1 cellular context compared by ENCODE assay signal in genomic region chr6:158233214-158233795, GRCh38.
A peak's percentile ranks its signal among the peaks of the same experiment; 100 is the strongest.
TF ChIP-seq lines count a peak whose summit lies in the region.

No MANE protein-coding gene starts in this region.

TF ChIP-seq in HepG2, 621 proteins besides CTCF, POLR2A, EP300 and RAD21 (continued from another document and continues in another):
- TF ChIP-seq KIAA2018 (CRISPR knock-in tag; IDR thresholded peaks at IDR 0.05; ENCODE audit: borderline replicate concordance) (no peak), ZNF30 (CRISPR knock-in tag; IDR thresholded peaks at IDR 0.05) (peak; percentile 83; the same call in 1 of the 2 replicates), GPBP1L1 (CRISPR knock-in tag; IDR thresholded peaks at IDR 0.05) (no peak), CREB1 (IDR thresholded peaks at IDR 0.05) (no peak), CREB1 (CRISPR knock-in tag; IDR thresholded peaks at IDR 0.05) (no peak), ZNF7 (CRISPR knock-in tag; IDR thresholded peaks at IDR 0.05) (no peak), PHF21A (CRISPR knock-in tag; IDR thresholded peaks at IDR 0.05) (no peak), TBP (CRISPR knock-in tag; IDR thresholded peaks at IDR 0.05) (no peak), SP140L (CRISPR knock-in tag; IDR thresholded peaks at IDR 0.05; ENCODE audit: borderline replicate concordance) (no peak), CREM (IDR thresholded peaks at IDR 0.05) (no peak), CREM (CRISPR knock-in tag; IDR thresholded peaks at IDR 0.05) (no peak), ZNF83 (CRISPR knock-in tag; IDR thresholded peaks at IDR 0.05; ENCODE audit: borderline replicate concordance) (no peak), ZNF264 (CRISPR knock-in tag; IDR thresholded peaks at IDR 0.05) (no peak), ZNF816 (CRISPR knock-in tag; IDR thresholded peaks at IDR 0.05; ENCODE audit: borderline replicate concordance) (no peak), ZNF629 (CRISPR knock-in tag; conservative IDR thresholded peaks at IDR 0.05) (no peak), ZFP41 (CRISPR knock-in tag; IDR thresholded peaks at IDR 0.05; ENCODE audit: borderline replicate concordance) (no peak), ZNF331 (CRISPR knock-in tag; IDR thresholded peaks at IDR 0.05) (no peak), TCF7 (IDR thresholded peaks at IDR 0.05; ENCODE audit: low read depth) (no peak), ZNF20 (CRISPR knock-in tag; IDR thresholded peaks at IDR 0.05) (no peak), SIN3A (IDR thresholded peaks at IDR 0.05; ENCODE audit: borderline replicate concordance, low read depth, low read length) (0 out of 2 replicates have a peak, but pooled peaks have one; percentile 45), MIER2 (CRISPR knock-in tag; IDR thresholded peaks at IDR 0.05) (no peak), SNAI1 (CRISPR knock-in tag; IDR thresholded peaks at IDR 0.05; ENCODE audit: borderline replicate concordance) (no peak), ZNF224 (CRISPR knock-in tag; IDR thresholded peaks at IDR 0.05) (no peak), SOX13 (IDR thresholded peaks at IDR 0.05) (peak; percentile 0; the same call in 1 of the 2 replicates), SOX13 (CRISPR knock-in tag; conservative IDR thresholded peaks at IDR 0.05 in 1 of 2, IDR thresholded peaks at IDR 0.05 in 1 of 2) (no peak), ZNF101 (CRISPR knock-in tag; IDR thresholded peaks at IDR 0.05; ENCODE audit: borderline replicate concordance, low read depth) (no peak), ZFP90 (CRISPR knock-in tag; IDR thresholded peaks at IDR 0.05; ENCODE audit: borderline replicate concordance) (no peak), NPAS2 (CRISPR knock-in tag; IDR thresholded peaks at IDR 0.05; ENCODE audit: borderline replicate concordance) (0 out of 2 replicates have a peak, but pooled peaks have one; percentile 20), ZNF24 (IDR thresholded peaks at IDR 0.05) (no peak), ZNF292 (CRISPR knock-in tag; IDR thresholded peaks at IDR 0.05; ENCODE audit: borderline replicate concordance, low read depth) (no peak)
- TF ChIP-seq, protein P1, sequence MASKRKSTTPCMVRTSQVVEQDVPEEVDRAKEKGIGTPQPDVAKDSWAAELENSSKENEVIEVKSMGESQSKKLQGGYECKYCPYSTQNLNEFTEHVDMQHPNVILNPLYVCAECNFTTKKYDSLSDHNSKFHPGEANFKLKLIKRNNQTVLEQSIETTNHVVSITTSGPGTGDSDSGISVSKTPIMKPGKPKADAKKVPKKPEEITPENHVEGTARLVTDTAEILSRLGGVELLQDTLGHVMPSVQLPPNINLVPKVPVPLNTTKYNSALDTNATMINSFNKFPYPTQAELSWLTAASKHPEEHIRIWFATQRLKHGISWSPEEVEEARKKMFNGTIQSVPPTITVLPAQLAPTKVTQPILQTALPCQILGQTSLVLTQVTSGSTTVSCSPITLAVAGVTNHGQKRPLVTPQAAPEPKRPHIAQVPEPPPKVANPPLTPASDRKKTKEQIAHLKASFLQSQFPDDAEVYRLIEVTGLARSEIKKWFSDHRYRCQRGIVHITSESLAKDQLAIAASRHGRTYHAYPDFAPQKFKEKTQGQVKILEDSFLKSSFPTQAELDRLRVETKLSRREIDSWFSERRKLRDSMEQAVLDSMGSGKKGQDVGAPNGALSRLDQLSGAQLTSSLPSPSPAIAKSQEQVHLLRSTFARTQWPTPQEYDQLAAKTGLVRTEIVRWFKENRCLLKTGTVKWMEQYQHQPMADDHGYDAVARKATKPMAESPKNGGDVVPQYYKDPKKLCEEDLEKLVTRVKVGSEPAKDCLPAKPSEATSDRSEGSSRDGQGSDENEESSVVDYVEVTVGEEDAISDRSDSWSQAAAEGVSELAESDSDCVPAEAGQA (IDR thresholded peaks at IDR 0.05; ENCODE audit: low read depth) = no peak
- TF ChIP-seq, protein P1 (CRISPR knock-in tag; IDR thresholded peaks at IDR 0.05; ENCODE audit: borderline replicate concordance) = no peak
- TF ChIP-seq, protein P2, sequence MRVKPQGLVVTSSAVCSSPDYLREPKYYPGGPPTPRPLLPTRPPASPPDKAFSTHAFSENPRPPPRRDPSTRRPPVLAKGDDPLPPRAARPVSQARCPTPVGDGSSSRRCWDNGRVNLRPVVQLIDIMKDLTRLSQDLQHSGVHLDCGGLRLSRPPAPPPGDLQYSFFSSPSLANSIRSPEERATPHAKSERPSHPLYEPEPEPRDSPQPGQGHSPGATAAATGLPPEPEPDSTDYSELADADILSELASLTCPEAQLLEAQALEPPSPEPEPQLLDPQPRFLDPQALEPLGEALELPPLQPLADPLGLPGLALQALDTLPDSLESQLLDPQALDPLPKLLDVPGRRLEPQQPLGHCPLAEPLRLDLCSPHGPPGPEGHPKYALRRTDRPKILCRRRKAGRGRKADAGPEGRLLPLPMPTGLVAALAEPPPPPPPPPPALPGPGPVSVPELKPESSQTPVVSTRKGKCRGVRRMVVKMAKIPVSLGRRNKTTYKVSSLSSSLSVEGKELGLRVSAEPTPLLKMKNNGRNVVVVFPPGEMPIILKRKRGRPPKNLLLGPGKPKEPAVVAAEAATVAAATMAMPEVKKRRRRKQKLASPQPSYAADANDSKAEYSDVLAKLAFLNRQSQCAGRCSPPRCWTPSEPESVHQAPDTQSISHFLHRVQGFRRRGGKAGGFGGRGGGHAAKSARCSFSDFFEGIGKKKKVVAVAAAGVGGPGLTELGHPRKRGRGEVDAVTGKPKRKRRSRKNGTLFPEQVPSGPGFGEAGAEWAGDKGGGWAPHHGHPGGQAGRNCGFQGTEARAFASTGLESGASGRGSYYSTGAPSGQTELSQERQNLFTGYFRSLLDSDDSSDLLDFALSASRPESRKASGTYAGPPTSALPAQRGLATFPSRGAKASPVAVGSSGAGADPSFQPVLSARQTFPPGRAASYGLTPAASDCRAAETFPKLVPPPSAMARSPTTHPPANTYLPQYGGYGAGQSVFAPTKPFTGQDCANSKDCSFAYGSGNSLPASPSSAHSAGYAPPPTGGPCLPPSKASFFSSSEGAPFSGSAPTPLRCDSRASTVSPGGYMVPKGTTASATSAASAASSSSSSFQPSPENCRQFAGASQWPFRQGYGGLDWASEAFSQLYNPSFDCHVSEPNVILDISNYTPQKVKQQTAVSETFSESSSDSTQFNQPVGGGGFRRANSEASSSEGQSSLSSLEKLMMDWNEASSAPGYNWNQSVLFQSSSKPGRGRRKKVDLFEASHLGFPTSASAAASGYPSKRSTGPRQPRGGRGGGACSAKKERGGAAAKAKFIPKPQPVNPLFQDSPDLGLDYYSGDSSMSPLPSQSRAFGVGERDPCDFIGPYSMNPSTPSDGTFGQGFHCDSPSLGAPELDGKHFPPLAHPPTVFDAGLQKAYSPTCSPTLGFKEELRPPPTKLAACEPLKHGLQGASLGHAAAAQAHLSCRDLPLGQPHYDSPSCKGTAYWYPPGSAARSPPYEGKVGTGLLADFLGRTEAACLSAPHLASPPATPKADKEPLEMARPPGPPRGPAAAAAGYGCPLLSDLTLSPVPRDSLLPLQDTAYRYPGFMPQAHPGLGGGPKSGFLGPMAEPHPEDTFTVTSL (CRISPR knock-in tag; IDR thresholded peaks at IDR 0.05; ENCODE audit: borderline replicate concordance) = no peak
- TF ChIP-seq, protein P3, sequence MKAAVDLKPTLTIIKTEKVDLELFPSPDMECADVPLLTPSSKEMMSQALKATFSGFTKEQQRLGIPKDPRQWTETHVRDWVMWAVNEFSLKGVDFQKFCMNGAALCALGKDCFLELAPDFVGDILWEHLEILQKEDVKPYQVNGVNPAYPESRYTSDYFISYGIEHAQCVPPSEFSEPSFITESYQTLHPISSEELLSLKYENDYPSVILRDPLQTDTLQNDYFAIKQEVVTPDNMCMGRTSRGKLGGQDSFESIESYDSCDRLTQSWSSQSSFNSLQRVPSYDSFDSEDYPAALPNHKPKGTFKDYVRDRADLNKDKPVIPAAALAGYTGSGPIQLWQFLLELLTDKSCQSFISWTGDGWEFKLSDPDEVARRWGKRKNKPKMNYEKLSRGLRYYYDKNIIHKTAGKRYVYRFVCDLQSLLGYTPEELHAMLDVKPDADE (CRISPR knock-in tag; IDR thresholded peaks at IDR 0.05) = no peak
- TF ChIP-seq, protein P4, sequence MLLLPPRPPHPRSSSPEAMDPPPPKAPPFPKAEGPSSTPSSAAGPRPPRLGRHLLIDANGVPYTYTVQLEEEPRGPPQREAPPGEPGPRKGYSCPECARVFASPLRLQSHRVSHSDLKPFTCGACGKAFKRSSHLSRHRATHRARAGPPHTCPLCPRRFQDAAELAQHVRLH (CRISPR knock-in tag; IDR thresholded peaks at IDR 0.05; ENCODE audit: borderline replicate concordance, low read depth) = no peak
- TF ChIP-seq, protein P5, sequence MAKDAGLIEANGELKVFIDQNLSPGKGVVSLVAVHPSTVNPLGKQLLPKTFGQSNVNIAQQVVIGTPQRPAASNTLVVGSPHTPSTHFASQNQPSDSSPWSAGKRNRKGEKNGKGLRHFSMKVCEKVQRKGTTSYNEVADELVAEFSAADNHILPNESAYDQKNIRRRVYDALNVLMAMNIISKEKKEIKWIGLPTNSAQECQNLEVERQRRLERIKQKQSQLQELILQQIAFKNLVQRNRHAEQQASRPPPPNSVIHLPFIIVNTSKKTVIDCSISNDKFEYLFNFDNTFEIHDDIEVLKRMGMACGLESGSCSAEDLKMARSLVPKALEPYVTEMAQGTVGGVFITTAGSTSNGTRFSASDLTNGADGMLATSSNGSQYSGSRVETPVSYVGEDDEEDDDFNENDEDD (CRISPR knock-in tag; IDR thresholded peaks at IDR 0.05; ENCODE audit: borderline replicate concordance) = no peak
